In the genomic region with DNA sequence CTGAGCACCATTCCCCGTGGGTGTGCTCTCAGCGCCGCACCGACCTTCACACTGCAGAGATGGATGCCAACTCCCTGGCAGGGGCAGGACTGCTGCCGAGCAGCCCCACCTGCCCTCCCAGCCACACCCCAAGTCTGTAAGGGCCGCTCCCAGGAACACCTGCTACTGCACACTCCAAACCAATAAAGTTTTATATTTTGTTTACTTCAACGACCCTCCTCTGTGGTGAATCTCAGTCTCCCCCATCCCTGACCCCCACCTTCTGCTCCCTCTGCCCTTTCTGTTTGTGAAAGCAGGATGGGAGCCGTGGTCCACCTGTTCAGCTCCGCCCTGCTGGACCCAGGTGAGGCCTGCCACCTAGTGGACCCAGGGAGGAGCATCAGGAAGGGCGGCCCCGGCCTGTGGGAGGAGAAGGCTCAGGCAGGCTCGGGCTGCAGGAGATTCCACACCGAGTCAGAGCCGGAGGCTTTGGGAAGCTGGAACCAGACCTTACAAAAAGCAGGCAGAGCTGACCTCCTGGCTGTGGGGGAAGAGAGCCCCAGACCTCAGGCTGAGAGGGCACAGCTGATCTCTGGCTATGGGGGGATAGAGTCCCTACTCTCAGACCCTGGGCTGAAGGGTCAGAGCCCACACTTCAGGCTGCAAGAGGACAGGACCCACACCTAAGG, we compare ENCODE assay signal across 8 cellular contexts. TPM values are rescaled to one million over a fixed set of nuclear protein-coding genes. Genes with fewer than 3 reads are reported as not detected.
DNase-seq lines count a peak whose midpoint lies in the region.

No MANE protein-coding gene starts in this region.

- DNase-seq in SIG-M5 treated with dmso at 0.1 percent for 504 hours (lab: John Stamatoyannopoulos, UW; ENCODE audit: unreplicated experiment) (peak; percentile 49), SIG-M5 (lab: John Stamatoyannopoulos, UW) (no peak), M059J (ENCODE audit: low read depth) (peak; percentile 80), SK-MEL-5 (ENCODE audit: low read depth, low spot score) (peak; percentile 70), head of caudate nucleus (peak; percentile 48 to 86 (median 72)), pons (ENCODE audit: low spot score) (peak; percentile 46), ureter (ENCODE audit: low spot score) (peak; percentile 85)
- peak; percentile 11 to 60 (median 32) for DNase-seq in activated naive CD4-positive, alpha-beta T cell (lab: John Stamatoyannopoulos, UW)

- intact Hi-C loops in head of caudate nucleus (cut with DNase I) = no loop called here

- in situ Hi-C loops in SK-MEL-5 (cut with HindIII; ENCODE audit: low pct_unique_long_range_greater_than_20kb, low sequenced_read_pairs) = no loop called here

RNA-seq across cellular contexts. Expression of gene TMEM82, which starts 1.0 kb away (rescaled TPM):
- total RNA-seq in M059J (2014; rRNA removed; shearing (Covaris generic)) = not detected in 2 replicates
- not detected in 2 replicates for total RNA-seq in SK-MEL-5 (2014; rRNA removed; shearing (Covaris generic))
- not detected in 2 replicates for polyA plus RNA-seq in SK-MEL-5 (2015; cell fraction: cytosol; rRNA removed)
- not detected in 2 replicates for polyA plus RNA-seq in SK-MEL-5 (2015; cell fraction: nucleus; rRNA removed)
- not detected for total RNA-seq in ureter

RNA-seq across cellular contexts. Expression of gene SLC25A34, which starts 5.3 kb away (rescaled TPM):
- 0.27 and 0.44 TPM in 2 replicates for total RNA-seq in M059J (2014; rRNA removed; shearing (Covaris generic))
- 0.40 and 1.3 TPM in 2 replicates for total RNA-seq in SK-MEL-5 (2014; rRNA removed; shearing (Covaris generic))
- polyA plus RNA-seq in SK-MEL-5 (2015; cell fraction: cytosol; rRNA removed) = 0.09 and 0.21 TPM in 2 replicates
- polyA plus RNA-seq in SK-MEL-5 (2015; cell fraction: nucleus; rRNA removed) = 2.7 and 3.1 TPM in 2 replicates
- total RNA-seq in ureter = 3.9 TPM

RNA-seq across cellular contexts. Expression of gene FBLIM1, which starts 17.3 kb away (rescaled TPM):
- 117 and 156 TPM in 2 replicates for total RNA-seq in M059J (2014; rRNA removed; shearing (Covaris generic))
- 0.77 and 1.0 TPM in 2 replicates for total RNA-seq in SK-MEL-5 (2014; rRNA removed; shearing (Covaris generic))
- polyA plus RNA-seq in SK-MEL-5 (2015; cell fraction: cytosol; rRNA removed) = 5.1 and 10.4 TPM in 2 replicates
- 2.4 and 3.7 TPM in 2 replicates for polyA plus RNA-seq in SK-MEL-5 (2015; cell fraction: nucleus; rRNA removed)
- total RNA-seq in ureter = 81.8 TPM

RNA-seq across cellular contexts. Expression of gene PLEKHM2, which starts 57.2 kb away (rescaled TPM):
- 35.3 and 59.1 TPM in 2 replicates for total RNA-seq in M059J (2014; rRNA removed; shearing (Covaris generic))
- 37.6 TPM in 2 replicates for total RNA-seq in SK-MEL-5 (2014; rRNA removed; shearing (Covaris generic))
- polyA plus RNA-seq in SK-MEL-5 (2015; cell fraction: cytosol; rRNA removed) = 73.9 and 86.0 TPM in 2 replicates
- polyA plus RNA-seq in SK-MEL-5 (2015; cell fraction: nucleus; rRNA removed) = 178 and 181 TPM in 2 replicates
- 40.6 TPM for total RNA-seq in ureter

Comparison
In these comparisons a context has a peak if more than half of its experiments do, and no peak if none do; other contexts are left out.
1. RNA of gene FBLIM1, which starts 17.3 kb away (total RNA-seq): 117 to 156 TPM in M059J and 81.8 TPM in ureter (single experiment); 0.77 to 1.0 TPM in SK-MEL-5; every median in the first group is over 10 times any median in the second.